8 cellular contexts compared by ENCODE assay signal in genomic region chr21:43727571-43728466, GRCh38. TPM values are rescaled to one million over a fixed set of nuclear protein-coding genes. Genes with fewer than 3 reads are reported as not detected.
A peak's percentile ranks its signal among the peaks of the same experiment; 100 is the strongest.
DNase-seq lines count a peak whose midpoint lies in the region; ATAC-seq and TF ChIP-seq lines count a peak whose summit lies in the region.

No MANE protein-coding gene starts in this region.

- WGBS in psoas muscle, 3 donors = 13 to 25% (median 19%) methylated on average over 16 to 17 of the region's 17 CpGs

- intact Hi-C loops in Right ventricle myocardium superior (cut with DNase I) = no loop called here
- intact Hi-C loops in psoas muscle (cut with DNase I) = no loop called here

- peak overlapping the region; percentile 59 for H3K4me3 ChIP-seq in WERI-Rb-1 (ENCODE audit: low read depth, low read length)
- H3K4me3 ChIP-seq in psoas muscle = peak overlapping the region; percentile 60

- H3K27ac ChIP-seq in WERI-Rb-1 (peak overlapping the region; percentile 92), psoas muscle (peak overlapping the region; percentile 66)

- H3K4me1 ChIP-seq in psoas muscle = peaks cover 49% of the 10 kb centered on the region

- ATAC-seq in HG03460 (IDR thresholded peaks at IDR 0.05; ENCODE audit: unreplicated experiment) (peak; percentile 15), Right ventricle myocardium superior (ENCODE audit: poor library complexity) (peak; percentile 38), psoas muscle (peak; percentile 38 to 63 (median 60)), GM19328 (IDR thresholded peaks at IDR 0.05; ENCODE audit: unreplicated experiment) (no peak)

- TF ChIP-seq CTCF in WERI-Rb-1 (IDR thresholded peaks at IDR 0.05; ENCODE audit: low read depth, low read length) (peak; percentile 64), psoas muscle (IDR thresholded peaks at IDR 0.05) (no peak)

- peaks cover 30% of the 10 kb centered on the region for H3K36me3 ChIP-seq in WERI-Rb-1
- peaks cover 0 to 12% of the 10 kb centered on the region in 2 donors for H3K36me3 ChIP-seq in psoas muscle (ENCODE audit: insufficient read depth in 1 of 2, low read depth in 1 of 2)

- no peaks in the 10 kb centered on the region for H3K9me3 ChIP-seq in WERI-Rb-1 (ENCODE audit: severe bottlenecking)
- no peaks in the 10 kb centered on the region for H3K9me3 ChIP-seq in psoas muscle

- DNase-seq in DMS53 treated with DMSO at 0.1 percent for 48 hours (lab: John Stamatoyannopoulos, UW; ENCODE audit: unreplicated experiment) = peak; percentile 3
- DNase-seq in WERI-Rb-1 = peak; percentile 81
- DNase-seq in Right ventricle myocardium superior = peak; percentile 72
- peak; percentile 58 to 81 for DNase-seq in psoas muscle
- no peak for DNase-seq in stimulated activated naive CD4-positive, alpha-beta T cell treated with Interleukin-2 at 50 U/mL for 16 hours (lab: John Stamatoyannopoulos, UW)
- no peak for DNase-seq in foreskin melanocyte

- H3K27me3 ChIP-seq in WERI-Rb-1 (ENCODE audit: insufficient read depth, low read depth, severe bottlenecking) (no peaks in the 10 kb centered on the region), psoas muscle (ENCODE audit: insufficient read depth in 3 of 3, low read length in 2 of 3) (no peaks in the 10 kb centered on the region)

RNA-seq across cellular contexts. Expression of gene PDXK, which starts 8.9 kb away (rescaled TPM):
- 93.8 TPM for total RNA-seq in Right ventricle myocardium superior
- total RNA-seq in psoas muscle = 10 to 100 TPM; 28.8 to 43.2 (median 38.5) TPM
- 10 to 100 TPM; 17.2 to 96.5 (median 20.2) TPM for polyA plus RNA-seq in psoas muscle

RNA-seq across cellular contexts. Expression of gene CSTB, which starts 48.3 kb away (rescaled TPM):
- 36.1 TPM for total RNA-seq in Right ventricle myocardium superior
- total RNA-seq in psoas muscle = 10 to 100 TPM; 16.0 to 24.8 (median 20.7) TPM
- polyA plus RNA-seq in psoas muscle = 10 to 100 TPM; 16.7 to 35.2 (median 25.2) TPM

Comparison
In these comparisons a context has a peak if more than half of its experiments do, and no peak if none do; other contexts are left out.
1. DNase-seq: peak in DMS53 treated with DMSO at 0.1 percent for 48 hours (single experiment), WERI-Rb-1 (single experiment), Right ventricle myocardium superior (single experiment) and psoas muscle (2 of 2); none in stimulated activated naive CD4-positive, alpha-beta T cell treated with Interleukin-2 at 50 U/mL for 16 hours (single experiment) and foreskin melanocyte (single experiment).